In genomic region chr13:48304132-48304876, GRCh38 we compare ENCODE assay signal across 8 cellular contexts. TPM values are rescaled to one million over a fixed set of nuclear protein-coding genes. Genes with fewer than 3 reads are reported as not detected.
A peak's percentile ranks its signal among the peaks of the same experiment; 100 is the strongest.
DNase-seq lines count a peak whose midpoint lies in the region; TF ChIP-seq lines count a peak whose summit lies in the region.

No MANE protein-coding gene starts in this region.

- H3K4me1 ChIP-seq in Loucy (ENCODE audit: insufficient read depth, low read length, poor library complexity, severe bottlenecking): peaks cover 41% of the 10 kb centered on the region

- H3K4me2 ChIP-seq in Loucy (ENCODE audit: low read depth, low read length, poor library complexity, severe bottlenecking): peak overlapping the region; percentile 81

- H3K27me3 Mint-ChIP-seq in activated T-cell treated with anti-CD3 and anti-CD28 coated beads, Interleukin-2, amount 50 U/mL, for 24 hours: no peaks in the 10 kb centered on the region
- peaks cover 3% of the 10 kb centered on the region for H3K27me3 Mint-ChIP-seq in nephron progenitor cell (ENCODE audit: low read depth, poor library complexity)

- CTCF ChIA-PET in HEK293T (lab: Yijun Ruan, JAX): no interaction called here

- TF ChIP-seq CTCF in AG09309 (IDR thresholded peaks at IDR 0.05; ENCODE audit: control insufficient read depth, insufficient read depth, low read depth, low read length, missing control alignments) (no peak), GM12865 (IDR thresholded peaks at IDR 0.05; ENCODE audit: insufficient read depth, low read depth, low read length, missing control alignments) (no peak), Loucy (conservative IDR thresholded peaks at IDR 0.05; ENCODE audit: low read length) (no peak), fibroblast of villous mesenchyme (IDR thresholded peaks at IDR 0.05; ENCODE audit: insufficient read depth, low read depth, low read length) (no peak), nephron progenitor cell (IDR thresholded peaks at IDR 0.05) (no peak)

- peak overlapping the region; percentile 94 for H3K9ac ChIP-seq in Loucy (ENCODE audit: low read depth, low read length, poor library complexity, severe bottlenecking)

- H3K9me3 ChIP-seq in Loucy (ENCODE audit: insufficient read depth, low read depth, low read length): no peaks in the 10 kb centered on the region

- POLR2A ChIA-PET in HEK293T (lab: Yijun Ruan, JAX): interaction anchor here (1.5 kb wide), 1 partner anchor 69 kb away, joined by 5 read pairs; no protein-coding TSS in a partner anchor

- DNase-seq in AG09309 (ENCODE audit: low read depth): no peak
- DNase-seq in GM12865 (ENCODE audit: low read depth): peak; percentile 93
- DNase-seq in HEK293T (ENCODE audit: extremely low spot score): peak; percentile 32
- peak; percentile 59 for DNase-seq in activated T-cell treated with anti-CD3 and anti-CD28 coated beads, Interleukin-2, amount 50 U/mL, for 24 hours
- peak; percentile 77 for DNase-seq in fibroblast of villous mesenchyme (ENCODE audit: low read depth)
- peak; percentile 31 for DNase-seq in nephron progenitor cell
- DNase-seq in SHP77 (lab: John Stamatoyannopoulos, UW): no peak

- H3K27me3 ChIP-seq in Loucy (ENCODE audit: insufficient read depth, low read length, poor library complexity, severe bottlenecking): no peaks in the 10 kb centered on the region

- H3K9me3 Mint-ChIP-seq in activated T-cell treated with anti-CD3 and anti-CD28 coated beads, Interleukin-2, amount 50 U/mL, for 24 hours: no peaks in the 10 kb centered on the region
- no peaks in the 10 kb centered on the region for H3K9me3 Mint-ChIP-seq in nephron progenitor cell

- peak overlapping the region; percentile 97 for H3K27ac Mint-ChIP-seq in activated T-cell treated with anti-CD3 and anti-CD28 coated beads, Interleukin-2, amount 50 U/mL, for 24 hours
- H3K27ac Mint-ChIP-seq in nephron progenitor cell: peak overlapping the region; percentile 99

- no peaks in the 10 kb centered on the region for H3F3A ChIP-seq in Loucy (ENCODE audit: low read depth)

- H3K4me3 ChIP-seq in AG09309 (ENCODE audit: control insufficient read depth, low read depth, low read length) (peak overlapping the region; percentile 93), GM12865 (ENCODE audit: low read depth, low read length) (peak overlapping the region; percentile 83), Loucy (ENCODE audit: low read length, poor library complexity, severe bottlenecking) (peak overlapping the region; percentile 93), fibroblast of villous mesenchyme (ENCODE audit: low read depth, low read length) (peak overlapping the region; percentile 85)

- H3K4me3 Mint-ChIP-seq in activated T-cell treated with anti-CD3 and anti-CD28 coated beads, Interleukin-2, amount 50 U/mL, for 24 hours: peak overlapping the region; percentile 98
- peak overlapping the region; percentile 90 for H3K4me3 Mint-ChIP-seq in nephron progenitor cell

- no peaks in the 10 kb centered on the region for H3K9me2 ChIP-seq in Loucy (replicated peaks; ENCODE audit: low read depth, low read length)

- H4K20me1 ChIP-seq in Loucy (ENCODE audit: insufficient read depth, low read length, poor library complexity, severe bottlenecking): peaks cover 37% of the 10 kb centered on the region

- H2AFZ ChIP-seq in Loucy (ENCODE audit: low read length): peak overlapping the region; percentile 82

- H3K36me3 ChIP-seq in Loucy (ENCODE audit: insufficient read depth, low read length): peaks cover 3% of the 10 kb centered on the region; the same call in 1 of the 2 replicates

- peaks cover 34% of the 10 kb centered on the region for H3K4me1 Mint-ChIP-seq in activated T-cell treated with anti-CD3 and anti-CD28 coated beads, Interleukin-2, amount 50 U/mL, for 24 hours (ENCODE audit: low read depth)
- peaks cover 23% of the 10 kb centered on the region for H3K4me1 Mint-ChIP-seq in nephron progenitor cell

- peaks cover 71% of the 10 kb centered on the region for H3K79me2 ChIP-seq in Loucy (ENCODE audit: insufficient read depth, low read length)

- peaks cover 41% of the 10 kb centered on the region for H3K36me3 Mint-ChIP-seq in activated T-cell treated with anti-CD3 and anti-CD28 coated beads, Interleukin-2, amount 50 U/mL, for 24 hours (ENCODE audit: low read depth)
- H3K36me3 Mint-ChIP-seq in nephron progenitor cell (ENCODE audit: low read depth): peaks cover 15% of the 10 kb centered on the region

TF ChIP-seq in HEK293T, 16 proteins besides CTCF, POLR2A, EP300 and RAD21:
- TF ChIP-seq ZNF384 (IDR thresholded peaks at IDR 0.05): no peak
- TF ChIP-seq, protein P1, sequence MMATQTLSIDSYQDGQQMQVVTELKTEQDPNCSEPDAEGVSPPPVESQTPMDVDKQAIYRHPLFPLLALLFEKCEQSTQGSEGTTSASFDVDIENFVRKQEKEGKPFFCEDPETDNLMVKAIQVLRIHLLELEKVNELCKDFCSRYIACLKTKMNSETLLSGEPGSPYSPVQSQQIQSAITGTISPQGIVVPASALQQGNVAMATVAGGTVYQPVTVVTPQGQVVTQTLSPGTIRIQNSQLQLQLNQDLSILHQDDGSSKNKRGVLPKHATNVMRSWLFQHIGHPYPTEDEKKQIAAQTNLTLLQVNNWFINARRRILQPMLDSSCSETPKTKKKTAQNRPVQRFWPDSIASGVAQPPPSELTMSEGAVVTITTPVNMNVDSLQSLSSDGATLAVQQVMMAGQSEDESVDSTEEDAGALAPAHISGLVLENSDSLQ (IDR thresholded peaks at IDR 0.05): peak; percentile 34

RNA-seq across cellular contexts. Expression of gene RB1, which starts 0.8 kb away (rescaled TPM):
- 35.8 and 50.5 TPM in 2 replicates for total RNA-seq in fibroblast of villous mesenchyme

Comparison
In these comparisons a context has a peak if more than half of its experiments do, and no peak if none do; other contexts are left out.
1. DNase-seq: peak in GM12865 (single experiment), HEK293T (single experiment), activated T-cell treated with anti-CD3 and anti-CD28 coated beads, Interleukin-2, amount 50 U/mL, for 24 hours (single experiment), fibroblast of villous mesenchyme (single experiment) and nephron progenitor cell (single experiment); none in AG09309 (single experiment) and SHP77 (0 of 2).
2. Peak in every context shown above with its lines, with median percentiles within 50 percentile points of each other: H3K4me3 ChIP-seq.